Comparison of ENCODE assay signal across 8 cellular contexts in the genomic region with DNA sequence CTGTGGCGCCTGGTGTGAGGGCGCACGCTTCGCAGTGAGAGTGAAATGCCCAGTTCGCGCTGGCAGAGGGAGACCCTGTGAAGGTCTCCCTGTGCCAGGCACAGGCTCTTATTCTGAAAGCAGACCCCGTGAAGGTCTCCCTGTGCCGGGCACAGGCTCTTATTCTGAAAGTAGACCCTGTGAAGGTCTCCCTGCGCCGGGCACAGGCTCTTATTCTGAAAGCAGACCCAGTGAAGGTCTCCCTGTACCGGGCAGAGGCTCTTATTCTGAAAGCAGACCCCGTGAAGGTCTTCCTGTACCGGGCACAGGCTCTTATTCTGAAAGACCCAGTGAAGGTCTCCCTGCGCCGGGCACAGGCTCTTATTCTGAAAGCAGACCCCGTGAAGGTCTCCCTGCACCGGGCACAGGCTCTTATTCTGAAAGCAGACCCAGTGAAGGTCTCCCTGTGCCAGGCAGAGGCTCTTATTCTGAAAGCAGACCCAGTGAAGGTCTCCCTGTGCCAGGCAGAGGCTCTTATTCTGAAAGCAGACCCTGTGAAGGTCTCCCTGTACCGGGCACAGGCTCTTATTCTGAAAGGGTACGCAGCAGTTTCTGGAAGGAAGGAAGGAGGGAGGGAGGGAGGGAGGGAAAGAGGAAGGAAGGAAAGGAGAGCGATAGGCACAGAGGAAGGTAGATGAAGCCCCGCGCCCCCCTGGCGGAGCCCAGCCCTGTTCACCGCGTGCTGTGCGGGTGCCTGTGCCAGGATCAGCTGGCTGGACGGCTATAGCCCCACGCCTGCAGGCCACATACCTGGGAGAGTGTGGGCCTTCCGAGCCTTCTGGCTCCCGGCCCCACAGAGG. TPM values are rescaled to one million over a fixed set of nuclear protein-coding genes. Genes with fewer than 3 reads are reported as not detected.
DNase-seq lines count a peak whose midpoint lies in the region; ATAC-seq and TF ChIP-seq lines count a peak whose summit lies in the region.

No MANE protein-coding gene starts in this region.

- H3K27ac Mint-ChIP-seq in nephron = peak overlapping the region; percentile 90 to 95 (median 90)

- H3K27ac ChIP-seq in subcutaneous abdominal adipose tissue (ENCODE audit: low read depth, low read length) = peak overlapping the region; percentile 80

- peak overlapping the region; percentile 17 to 82 (median 48) for H3K9ac ChIP-seq in subcutaneous abdominal adipose tissue (ENCODE audit: low read length in 5 of 5)

- peaks cover 2 to 47% (median 34%) of the 10 kb centered on the region in 5 donors for H3K4me1 ChIP-seq in subcutaneous abdominal adipose tissue (ENCODE audit: control insufficient read depth in 5 of 5, insufficient read depth in 5 of 5, low read length in 5 of 5)

- no peaks in the 10 kb centered on the region for H3K9me3 Mint-ChIP-seq in nephron

- H3K9me3 ChIP-seq in subcutaneous abdominal adipose tissue (ENCODE audit: control insufficient read depth in 5 of 5, low read length in 5 of 5) = no peaks in the 10 kb centered on the region

- H3K4me3 Mint-ChIP-seq in nephron = peak overlapping the region; percentile 82 to 85 (median 83)

- no peak for ATAC-seq in GM21529 (IDR thresholded peaks at IDR 0.05; ENCODE audit: unreplicated experiment)

- DNase-seq in AG08396 (ENCODE audit: low spot score) (peak; percentile 70), HS-27A (ENCODE audit: low read depth) (peak; percentile 39), RPMI7951 (ENCODE audit: low read depth) (peak; percentile 71), fibroblast of the conjunctiva (ENCODE audit: low read depth) (peak; percentile 72)
- DNase-seq in activated effector memory CD4-positive, alpha-beta T cell treated with Interleukin-2 at 50 U/mL for 16 hours = peak; percentile 55

- H3K4me1 Mint-ChIP-seq in nephron = peaks cover 13% of the 10 kb centered on the region

- TF ChIP-seq CTCF in nephron (IDR thresholded peaks at IDR 0.05; ENCODE audit: unreplicated experiment in 3 of 3) = no peak

- no peaks in the 10 kb centered on the region for H3K27me3 Mint-ChIP-seq in nephron (ENCODE audit: low read depth)

- H3K36me3 ChIP-seq in subcutaneous abdominal adipose tissue (ENCODE audit: control insufficient read depth in 5 of 5, insufficient read depth in 5 of 5, low read length in 5 of 5) = peaks cover 0 to 36% (median 23%) of the 10 kb centered on the region in 5 donors

- H3K27me3 ChIP-seq in subcutaneous abdominal adipose tissue (ENCODE audit: control insufficient read depth in 5 of 5, insufficient read depth in 4 of 5, low read length in 5 of 5) = no peaks in the 10 kb centered on the region

- H3K4me3 ChIP-seq in subcutaneous abdominal adipose tissue (ENCODE audit: low read depth in 1 of 5, low read length in 5 of 5) = peak overlapping the region; percentile 35 to 84 (median 71)

- H3K36me3 Mint-ChIP-seq in nephron (ENCODE audit: low read depth) = peaks cover 28% of the 10 kb centered on the region

RNA-seq across cellular contexts. Expression of a gene that starts 55.3 kb away (rescaled TPM):
- total RNA-seq in RPMI7951 (2014; rRNA removed; shearing (Covaris generic)) = 59.1 and 62.5 TPM in 2 replicates
